In the genomic region with DNA sequence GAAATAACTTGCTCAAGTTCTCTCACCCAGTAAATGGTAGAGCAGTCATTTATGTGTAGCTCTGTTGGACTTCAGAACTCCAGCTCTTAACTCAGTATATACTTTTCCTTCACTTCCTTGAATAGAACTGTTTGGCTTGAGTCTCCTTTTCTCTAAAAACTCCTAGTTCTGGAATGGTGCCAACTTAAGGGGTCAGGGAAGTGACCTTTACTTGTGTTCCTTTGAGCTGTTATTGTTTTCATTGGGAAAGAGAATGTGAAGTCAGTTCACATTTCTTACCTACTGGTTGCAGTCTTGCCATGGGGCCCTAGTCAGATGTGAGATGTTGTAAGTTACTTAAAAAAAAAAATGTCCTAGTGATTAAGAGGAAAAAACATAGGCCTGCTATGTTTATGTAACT, we compare ENCODE assay signal across 12 cellular contexts.
A peak's percentile ranks its signal among the peaks of the same experiment; 100 is the strongest.
DNase-seq lines count a peak whose midpoint lies in the region; ATAC-seq and TF ChIP-seq lines count a peak whose summit lies in the region.
"Had no signal": no experiment of that assay in that cellular context is flagged by ENCODE, and none has a peak within 500 bp of the region (broad histone marks: within the 10 kb centered on the region; RNA-seq: fewer than 3 reads in every experiment).

No MANE protein-coding gene starts in this region.

- no peak for ATAC-seq in Panc1
- peak in 1 of 2 donors; percentile 12 for ATAC-seq in lower lobe of right lung
- no peak for ATAC-seq in HG02588 (IDR thresholded peaks at IDR 0.05; ENCODE audit: unreplicated experiment)
- ATAC-seq in stimulated activated naive CD8-positive, alpha-beta T cell treated with anti-CD3 and anti-CD28 coated beads, Interleukin-15, amount 100 ng/mL, for 72 hours = no peak

- POLR2A ChIA-PET in Panc1 (lab: Charles Lee) = interaction anchor here (0.5 kb wide), 1 partner anchor 215 kb away, joined by 5 read pairs; no protein-coding TSS in a partner anchor

- no peaks in the 10 kb centered on the region for H3K9me3 ChIP-seq in Panc1 (ENCODE audit: control insufficient read depth, insufficient read depth, low read depth, low read length)
- H3K9me3 ChIP-seq in lower lobe of right lung = no peaks in the 10 kb centered on the region
- H3K9me3 ChIP-seq in testis = no peaks in the 10 kb centered on the region

- no peak for TF ChIP-seq CTCF in Panc1 (IDR thresholded peaks at IDR 0.05)
- no peak for TF ChIP-seq CTCF in endothelial cell (IDR thresholded peaks at IDR 0.05; ENCODE audit: unreplicated experiment)
- TF ChIP-seq CTCF in lower lobe of right lung (IDR thresholded peaks at IDR 0.05) = no peak
- TF ChIP-seq CTCF in testis (IDR thresholded peaks at IDR 0.05) = no peak

- BruUV-seq in Panc1 (replicated peaks; lab: Mats Ljungman, UMichigan) = no TSS peak

- H3K27ac ChIP-seq in Panc1 (ENCODE audit: low read length) (peak overlapping the region; percentile 29; the same call in 1 of the 2 replicates), lower lobe of right lung (peak overlapping the region; percentile 83), testis (no peak overlapping the region)

- H3K4me3 Mint-ChIP-seq in endothelial cell (ENCODE audit: unreplicated experiment) = no peak overlapping the region
- no peak overlapping the region for H3K4me3 Mint-ChIP-seq in stimulated activated naive CD8-positive, alpha-beta T cell treated with anti-CD3 and anti-CD28 coated beads, Interleukin-15, amount 100 ng/mL, for 72 hours
- H3K4me3 Mint-ChIP-seq: activated naive CD8-positive, alpha-beta T cell; stimulated activated naive CD8-positive, alpha-beta T cell treated with anti-CD3 and anti-CD28 coated beads, Interleukin-15, Interleukin-2, amounts not matched to agents 100 ng/mL and 50 ng/mL, for 24 hours had no signal

- H3K27ac Mint-ChIP-seq in endothelial cell (ENCODE audit: unreplicated experiment) = peak overlapping the region; percentile 62
- H3K27ac Mint-ChIP-seq in stimulated activated naive CD8-positive, alpha-beta T cell treated with anti-CD3 and anti-CD28 coated beads, Interleukin-15, amount 100 ng/mL, for 72 hours = no peak overlapping the region
- H3K27ac Mint-ChIP-seq: activated naive CD8-positive, alpha-beta T cell; stimulated activated naive CD8-positive, alpha-beta T cell treated with anti-CD3 and anti-CD28 coated beads, Interleukin-15, Interleukin-2, amounts not matched to agents 100 ng/mL and 50 ng/mL, for 24 hours had no signal

- CTCF ChIA-PET in Panc1 (lab: Charles Lee) = interaction anchor here (0.5 to 1.5 kb wide), 3 partner anchors 44 to 149 kb away, joined by 3 to 5 read pairs (median 3); no protein-coding TSS in a partner anchor

- TF ChIP-seq POLR2A in testis (IDR thresholded peaks at IDR 0.05) = no peak

- H3K4me1 Mint-ChIP-seq in endothelial cell (ENCODE audit: unreplicated experiment) = peaks cover 67% of the 10 kb centered on the region
- no peaks in the 10 kb centered on the region for H3K4me1 Mint-ChIP-seq in stimulated activated naive CD8-positive, alpha-beta T cell treated with anti-CD3 and anti-CD28 coated beads, Interleukin-15, amount 100 ng/mL, for 72 hours

- no peaks in the 10 kb centered on the region for H3K9me3 Mint-ChIP-seq in endothelial cell (ENCODE audit: unreplicated experiment)
- no peaks in the 10 kb centered on the region for H3K9me3 Mint-ChIP-seq in stimulated activated naive CD8-positive, alpha-beta T cell treated with anti-CD3 and anti-CD28 coated beads, Interleukin-15, amount 100 ng/mL, for 72 hours
- H3K9me3 Mint-ChIP-seq: stimulated activated naive CD8-positive, alpha-beta T cell treated with anti-CD3 and anti-CD28 coated beads, Interleukin-15, Interleukin-2, amounts not matched to agents 100 ng/mL and 50 ng/mL, for 24 hours had no signal

- no peaks in the 10 kb centered on the region for H3K36me3 ChIP-seq in Panc1 (ENCODE audit: control insufficient read depth, insufficient read depth, low read length)
- peaks cover 15% of the 10 kb centered on the region for H3K36me3 ChIP-seq in lower lobe of right lung
- H3K36me3 ChIP-seq in testis (ENCODE audit: low read depth, missing control alignments) = no peaks in the 10 kb centered on the region

- H3K36me3 Mint-ChIP-seq in endothelial cell (ENCODE audit: low read depth, unreplicated experiment) = peaks cover 10% of the 10 kb centered on the region

- peaks cover 2% of the 10 kb centered on the region for H3K27me3 Mint-ChIP-seq in endothelial cell (ENCODE audit: unreplicated experiment)
- no peaks in the 10 kb centered on the region for H3K27me3 Mint-ChIP-seq in stimulated activated naive CD8-positive, alpha-beta T cell treated with anti-CD3 and anti-CD28 coated beads, Interleukin-15, amount 100 ng/mL, for 72 hours
- H3K27me3 Mint-ChIP-seq: activated naive CD8-positive, alpha-beta T cell; stimulated activated naive CD8-positive, alpha-beta T cell treated with anti-CD3 and anti-CD28 coated beads, Interleukin-15, Interleukin-2, amounts not matched to agents 100 ng/mL and 50 ng/mL, for 24 hours had no signal

- DNase-seq in Panc1 (ENCODE audit: low read depth, low spot score) (no peak), endothelial cell (ENCODE audit: low spot score) (no peak), lower lobe of right lung (no peak), testis (peak; percentile 26), mesenteric fat pad (ENCODE audit: low spot score) (no peak)
- DNase-seq in stimulated activated CD4-positive, alpha-beta T cell treated with anti-CD3 and anti-CD28 coated beads, Interleukin-2, amount 100 ng/mL, for 24 hours = no peak
- no peak for DNase-seq in stimulated activated naive CD8-positive, alpha-beta T cell treated with anti-CD3 and anti-CD28 coated beads, Interleukin-15, amount 100 ng/mL, for 72 hours
- DNase-seq: activated CD4-positive, CD25-positive, alpha-beta regulatory T cell; retina had no signal

- H3K4me3 ChIP-seq in Panc1 (ENCODE audit: low read depth in 2 of 2, low read length in 2 of 2) (no peak overlapping the region), lower lobe of right lung (no peak overlapping the region), testis (no peak overlapping the region)

- in situ Hi-C loops in Panc1 (cut with HindIII; ENCODE audit: low pct_unique_long_range_greater_than_20kb, low sequenced_read_pairs) = no loop called here

- H3K27me3 ChIP-seq in Panc1 (ENCODE audit: control insufficient read depth, insufficient read depth, low read length) (no peaks in the 10 kb centered on the region), lower lobe of right lung (ENCODE audit: low read depth) (no peaks in the 10 kb centered on the region), testis (no peaks in the 10 kb centered on the region)

- H3K4me1 ChIP-seq in Panc1 (ENCODE audit: control insufficient read depth, insufficient read depth, low read length) (peaks cover 46% of the 10 kb centered on the region), lower lobe of right lung (peaks cover 75% of the 10 kb centered on the region), testis (peaks cover 16% of the 10 kb centered on the region)

- intact Hi-C loops in Panc1 (cut with micrococcal nuclease; ENCODE audit: unreplicated experiment) = no loop called here
- intact Hi-C loops in lower lobe of right lung (cut with DNase I) = no loop called here
- intact Hi-C loops in testis (cut with DNase I; ENCODE audit: low total_unique reads) = no loop called here

Comparison
In these comparisons a context has a peak if more than half of its experiments do, and no peak if none do; other contexts are left out.
1. H3K27ac ChIP-seq: peak in Panc1 (single experiment) and lower lobe of right lung (single experiment); none in testis (0 of 2).